In the genomic region with DNA sequence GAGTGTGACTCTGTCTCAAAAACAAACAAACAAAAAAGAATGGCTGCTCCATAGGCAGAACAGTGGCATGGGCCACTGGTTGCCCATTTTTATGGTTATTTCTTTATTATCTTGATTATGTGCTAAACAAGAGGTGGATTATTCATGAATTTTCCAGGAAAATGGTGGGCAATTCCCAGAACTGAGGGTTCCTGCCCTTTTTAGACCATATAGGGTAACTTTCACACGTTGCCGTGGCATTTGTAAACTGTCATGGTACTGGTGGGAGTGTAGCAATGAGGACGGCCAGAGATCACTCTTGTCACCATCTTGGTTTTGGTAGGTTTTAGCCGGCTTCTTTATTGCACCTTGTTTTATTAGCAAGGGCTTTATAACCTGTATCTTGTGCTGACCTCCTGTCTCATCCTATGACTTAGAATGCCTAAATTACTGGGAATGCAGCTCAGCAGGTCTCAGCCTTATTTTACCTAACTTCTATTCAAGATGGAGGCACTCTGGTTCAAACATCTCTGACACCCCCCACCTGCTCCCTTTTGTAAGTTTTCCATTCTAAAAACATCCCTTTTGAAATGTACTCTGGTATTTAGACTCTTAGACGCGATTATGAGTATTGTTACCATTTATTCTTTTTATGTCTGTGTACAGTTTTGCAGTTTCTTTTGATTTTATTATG, we compare ENCODE assay signal across 1 cellular context.
TF ChIP-seq lines count a peak whose summit lies in the region.

No MANE protein-coding gene starts in this region.

TF ChIP-seq in K562, 482 proteins besides CTCF, POLR2A, EP300 and RAD21 (continued from another document and continues in another):
- TF ChIP-seq, protein P1, sequence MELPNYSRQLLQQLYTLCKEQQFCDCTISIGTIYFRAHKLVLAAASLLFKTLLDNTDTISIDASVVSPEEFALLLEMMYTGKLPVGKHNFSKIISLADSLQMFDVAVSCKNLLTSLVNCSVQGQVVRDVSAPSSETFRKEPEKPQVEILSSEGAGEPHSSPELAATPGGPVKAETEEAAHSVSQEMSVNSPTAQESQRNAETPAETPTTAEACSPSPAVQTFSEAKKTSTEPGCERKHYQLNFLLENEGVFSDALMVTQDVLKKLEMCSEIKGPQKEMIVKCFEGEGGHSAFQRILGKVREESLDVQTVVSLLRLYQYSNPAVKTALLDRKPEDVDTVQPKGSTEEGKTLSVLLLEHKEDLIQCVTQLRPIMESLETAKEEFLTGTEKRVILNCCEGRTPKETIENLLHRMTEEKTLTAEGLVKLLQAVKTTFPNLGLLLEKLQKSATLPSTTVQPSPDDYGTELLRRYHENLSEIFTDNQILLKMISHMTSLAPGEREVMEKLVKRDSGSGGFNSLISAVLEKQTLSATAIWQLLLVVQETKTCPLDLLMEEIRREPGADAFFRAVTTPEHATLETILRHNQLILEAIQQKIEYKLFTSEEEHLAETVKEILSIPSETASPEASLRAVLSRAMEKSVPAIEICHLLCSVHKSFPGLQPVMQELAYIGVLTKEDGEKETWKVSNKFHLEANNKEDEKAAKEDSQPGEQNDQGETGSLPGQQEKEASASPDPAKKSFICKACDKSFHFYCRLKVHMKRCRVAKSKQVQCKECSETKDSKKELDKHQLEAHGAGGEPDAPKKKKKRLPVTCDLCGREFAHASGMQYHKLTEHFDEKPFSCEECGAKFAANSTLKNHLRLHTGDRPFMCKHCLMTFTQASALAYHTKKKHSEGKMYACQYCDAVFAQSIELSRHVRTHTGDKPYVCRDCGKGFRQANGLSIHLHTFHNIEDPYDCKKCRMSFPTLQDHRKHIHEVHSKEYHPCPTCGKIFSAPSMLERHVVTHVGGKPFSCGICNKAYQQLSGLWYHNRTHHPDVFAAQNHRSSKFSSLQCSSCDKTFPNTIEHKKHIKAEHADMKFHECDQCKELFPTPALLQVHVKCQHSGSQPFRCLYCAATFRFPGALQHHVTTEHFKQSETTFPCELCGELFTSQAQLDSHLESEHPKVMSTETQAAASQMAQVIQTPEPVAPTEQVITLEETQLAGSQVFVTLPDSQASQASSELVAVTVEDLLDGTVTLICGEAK (IDR thresholded peaks at IDR 0.05), result no peak
- TF ChIP-seq, protein P1 (CRISPR knock-in tag; IDR thresholded peaks at IDR 0.05), result no peak
- no peak for TF ChIP-seq TARDBP (IDR thresholded peaks at IDR 0.05)
- TF ChIP-seq PURB (CRISPR knock-in tag; IDR thresholded peaks at IDR 0.05; ENCODE audit: low read depth), result no peak
- TF ChIP-seq CBX3 (IDR thresholded peaks at IDR 0.05; ENCODE audit: borderline replicate concordance in 1 of 2, low read length in 2 of 2), result no peak
- TF ChIP-seq, protein P2, sequence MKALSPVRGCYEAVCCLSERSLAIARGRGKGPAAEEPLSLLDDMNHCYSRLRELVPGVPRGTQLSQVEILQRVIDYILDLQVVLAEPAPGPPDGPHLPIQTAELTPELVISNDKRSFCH (CRISPR knock-in tag; IDR thresholded peaks at IDR 0.05), result no peak
- TF ChIP-seq, protein P2 (tag; IDR thresholded peaks at IDR 0.05), result peak; percentile 74
- TF ChIP-seq, protein P3, sequence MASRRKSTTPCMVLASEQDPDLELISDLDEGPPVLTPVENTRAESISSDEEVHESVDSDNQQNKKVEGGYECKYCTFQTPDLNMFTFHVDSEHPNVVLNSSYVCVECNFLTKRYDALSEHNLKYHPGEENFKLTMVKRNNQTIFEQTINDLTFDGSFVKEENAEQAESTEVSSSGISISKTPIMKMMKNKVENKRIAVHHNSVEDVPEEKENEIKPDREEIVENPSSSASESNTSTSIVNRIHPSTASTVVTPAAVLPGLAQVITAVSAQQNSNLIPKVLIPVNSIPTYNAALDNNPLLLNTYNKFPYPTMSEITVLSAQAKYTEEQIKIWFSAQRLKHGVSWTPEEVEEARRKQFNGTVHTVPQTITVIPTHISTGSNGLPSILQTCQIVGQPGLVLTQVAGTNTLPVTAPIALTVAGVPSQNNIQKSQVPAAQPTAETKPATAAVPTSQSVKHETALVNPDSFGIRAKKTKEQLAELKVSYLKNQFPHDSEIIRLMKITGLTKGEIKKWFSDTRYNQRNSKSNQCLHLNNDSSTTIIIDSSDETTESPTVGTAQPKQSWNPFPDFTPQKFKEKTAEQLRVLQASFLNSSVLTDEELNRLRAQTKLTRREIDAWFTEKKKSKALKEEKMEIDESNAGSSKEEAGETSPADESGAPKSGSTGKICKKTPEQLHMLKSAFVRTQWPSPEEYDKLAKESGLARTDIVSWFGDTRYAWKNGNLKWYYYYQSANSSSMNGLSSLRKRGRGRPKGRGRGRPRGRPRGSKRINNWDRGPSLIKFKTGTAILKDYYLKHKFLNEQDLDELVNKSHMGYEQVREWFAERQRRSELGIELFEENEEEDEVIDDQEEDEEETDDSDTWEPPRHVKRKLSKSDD (conservative IDR thresholded peaks at IDR 0.05; ENCODE audit: low read length), result no peak
- TF ChIP-seq EWSR1 (IDR thresholded peaks at IDR 0.05; ENCODE audit: borderline replicate concordance, low read depth, partially characterized antibody), result no peak
- TF ChIP-seq KLF13 (tag; IDR thresholded peaks at IDR 0.05; ENCODE audit: borderline replicate concordance, low read depth), result no peak
- no peak for TF ChIP-seq TGIF2 (CRISPR knock-in tag; IDR thresholded peaks at IDR 0.05)
- no peak for TF ChIP-seq ZBTB8A (IDR thresholded peaks at IDR 0.05; ENCODE audit: partially characterized antibody)
- TF ChIP-seq, protein P4, sequence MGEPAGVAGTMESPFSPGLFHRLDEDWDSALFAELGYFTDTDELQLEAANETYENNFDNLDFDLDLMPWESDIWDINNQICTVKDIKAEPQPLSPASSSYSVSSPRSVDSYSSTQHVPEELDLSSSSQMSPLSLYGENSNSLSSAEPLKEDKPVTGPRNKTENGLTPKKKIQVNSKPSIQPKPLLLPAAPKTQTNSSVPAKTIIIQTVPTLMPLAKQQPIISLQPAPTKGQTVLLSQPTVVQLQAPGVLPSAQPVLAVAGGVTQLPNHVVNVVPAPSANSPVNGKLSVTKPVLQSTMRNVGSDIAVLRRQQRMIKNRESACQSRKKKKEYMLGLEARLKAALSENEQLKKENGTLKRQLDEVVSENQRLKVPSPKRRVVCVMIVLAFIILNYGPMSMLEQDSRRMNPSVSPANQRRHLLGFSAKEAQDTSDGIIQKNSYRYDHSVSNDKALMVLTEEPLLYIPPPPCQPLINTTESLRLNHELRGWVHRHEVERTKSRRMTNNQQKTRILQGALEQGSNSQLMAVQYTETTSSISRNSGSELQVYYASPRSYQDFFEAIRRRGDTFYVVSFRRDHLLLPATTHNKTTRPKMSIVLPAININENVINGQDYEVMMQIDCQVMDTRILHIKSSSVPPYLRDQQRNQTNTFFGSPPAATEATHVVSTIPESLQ (CRISPR knock-in tag; IDR thresholded peaks at IDR 0.05), result no peak
- TF ChIP-seq TAF1 (IDR thresholded peaks at IDR 0.05; ENCODE audit: control insufficient read depth, extremely low read depth, insufficient read depth, low read length, severe bottlenecking), result no peak
- no peak for TF ChIP-seq CBX2 (IDR thresholded peaks at IDR 0.05; ENCODE audit: insufficient read depth, low read length, poor library complexity, severe bottlenecking)
- TF ChIP-seq ZNF23 (CRISPR knock-in tag; IDR thresholded peaks at IDR 0.05), result no peak
- TF ChIP-seq ZBTB17 (CRISPR knock-in tag; IDR thresholded peaks at IDR 0.05), result no peak
- no peak for TF ChIP-seq MCM3 (IDR thresholded peaks at IDR 0.05)
- TF ChIP-seq ZNF165 (CRISPR knock-in tag; IDR thresholded peaks at IDR 0.05; ENCODE audit: borderline replicate concordance), result no peak
- no peak for TF ChIP-seq ZKSCAN3 (CRISPR knock-in tag; IDR thresholded peaks at IDR 0.05)
- no peak for TF ChIP-seq NEUROD1 (IDR thresholded peaks at IDR 0.05; ENCODE audit: borderline replicate concordance, low read depth, low read length, partially characterized antibody)
- TF ChIP-seq ZNF695 (CRISPR knock-in tag; IDR thresholded peaks at IDR 0.05), result no peak
- TF ChIP-seq KLF6 (CRISPR knock-in tag; IDR thresholded peaks at IDR 0.05; ENCODE audit: borderline replicate concordance), result no peak; the same call in 1 of the 2 replicates
- TF ChIP-seq, protein P5, sequence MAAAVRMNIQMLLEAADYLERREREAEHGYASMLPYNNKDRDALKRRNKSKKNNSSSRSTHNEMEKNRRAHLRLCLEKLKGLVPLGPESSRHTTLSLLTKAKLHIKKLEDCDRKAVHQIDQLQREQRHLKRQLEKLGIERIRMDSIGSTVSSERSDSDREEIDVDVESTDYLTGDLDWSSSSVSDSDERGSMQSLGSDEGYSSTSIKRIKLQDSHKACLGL (CRISPR knock-in tag; IDR thresholded peaks at IDR 0.05; ENCODE audit: borderline replicate concordance, poor library complexity, severe bottlenecking), result no peak
